In the genomic region with DNA sequence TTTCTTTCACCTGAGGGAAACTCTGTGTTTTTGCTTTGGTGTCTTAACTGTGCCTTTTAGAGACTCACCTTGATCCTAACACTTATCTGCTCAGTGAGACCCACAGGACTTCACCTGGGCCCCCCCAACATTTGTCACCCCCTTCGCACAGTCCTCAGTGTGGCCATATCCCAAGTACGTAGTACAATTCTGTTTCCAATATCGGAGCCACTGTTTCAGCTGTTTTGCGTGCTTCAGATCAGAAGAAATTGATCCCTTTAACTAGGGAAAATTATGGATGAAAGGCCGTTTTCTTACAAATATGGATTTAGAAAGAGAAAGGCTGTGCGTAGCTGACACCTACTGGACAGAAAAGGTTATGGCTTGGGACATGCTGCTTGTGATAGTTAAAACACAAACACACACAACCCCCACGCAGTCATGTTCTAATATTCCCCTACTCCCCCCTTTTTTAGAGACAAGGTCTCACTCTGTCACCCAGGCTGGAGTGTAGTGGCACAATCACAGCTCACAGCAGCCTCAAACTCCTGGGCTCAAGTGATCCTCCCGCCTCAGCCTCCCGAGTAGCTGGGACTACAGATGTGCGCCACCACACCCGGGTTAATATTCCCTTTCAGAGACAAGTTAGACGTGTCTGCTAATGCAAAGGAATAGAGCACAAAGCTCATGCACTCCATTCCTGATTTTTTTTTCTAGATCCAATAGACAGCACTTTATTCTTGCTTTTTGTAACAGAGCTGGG, we compare ENCODE assay signal across 7 cellular contexts. TPM values are rescaled to one million over a fixed set of nuclear protein-coding genes. Genes with fewer than 3 reads are reported as not detected.
DNase-seq lines count a peak whose midpoint lies in the region; ATAC-seq and TF ChIP-seq lines count a peak whose summit lies in the region.

No MANE protein-coding gene starts in this region.

- no peak overlapping the region for H3K4me3 ChIP-seq in mesendoderm (ENCODE audit: low read length)

- ATAC-seq in effector memory CD8-positive, alpha-beta T cell (replicated peaks), result peak; percentile 35
- no peak for ATAC-seq in GM21825 (IDR thresholded peaks at IDR 0.05; ENCODE audit: unreplicated experiment)

- H3K27me3 ChIP-seq in mesendoderm (ENCODE audit: insufficient read depth, low read length, poor library complexity), result no peaks in the 10 kb centered on the region

- no peak overlapping the region for H3K9ac ChIP-seq in mesendoderm (ENCODE audit: low read length)

- H2BK5ac ChIP-seq in mesendoderm (ENCODE audit: low read length), result no peak overlapping the region

- no peaks in the 10 kb centered on the region for H3K4me1 Mint-ChIP-seq in effector memory CD8-positive, alpha-beta T cell (ENCODE audit: low read depth in 2 of 2)

- no peak overlapping the region for H4K5ac ChIP-seq in mesendoderm (ENCODE audit: low read length)

- no peaks in the 10 kb centered on the region for H3K79me1 ChIP-seq in mesendoderm (ENCODE audit: low read length)

- H3K9me3 Mint-ChIP-seq in effector memory CD8-positive, alpha-beta T cell, result no peaks in the 10 kb centered on the region

- no peak overlapping the region for H3K27ac Mint-ChIP-seq in effector memory CD8-positive, alpha-beta T cell

- no peak overlapping the region for H3K4ac ChIP-seq in mesendoderm (ENCODE audit: low read depth, low read length)

- no peak overlapping the region for H3K23ac ChIP-seq in mesendoderm (ENCODE audit: low read length)

- no peak overlapping the region for H3K27ac ChIP-seq in mesendoderm (ENCODE audit: low read depth, low read length)

- TF ChIP-seq RAD21 in Ishikawa (IDR thresholded peaks at IDR 0.05; ENCODE audit: low read depth), result peak; percentile 94

- H3K27me3 Mint-ChIP-seq in effector memory CD8-positive, alpha-beta T cell, result peaks cover 11% of the 10 kb centered on the region in 2 donors

- H4K8ac ChIP-seq in mesendoderm (ENCODE audit: low read depth, low read length), result no peak overlapping the region

- no CpG with 5 or more reads among the region's 12 CpGs for WGBS in mesendoderm (ENCODE audit: extremely low coverage, insufficient coverage, low lambda C conversion rate)

- H3K36me3 Mint-ChIP-seq in effector memory CD8-positive, alpha-beta T cell (ENCODE audit: insufficient read depth), result no peaks in the 10 kb centered on the region

- H3K79me2 ChIP-seq in mesendoderm (ENCODE audit: control insufficient read depth, insufficient read depth, low read length), result peaks cover 4% of the 10 kb centered on the region

- DNase-seq in EH (ENCODE audit: low read depth) (peak; percentile 70), RKO (ENCODE audit: low spot score) (peak; percentile 69), mesendoderm (peak; percentile 66)
- DNase-seq in effector memory CD8-positive, alpha-beta T cell, result no peak
- no peak for DNase-seq in activated CD4-positive, CD25-positive, alpha-beta regulatory T cell treated with anti-CD3 and anti-CD28 coated beads, Interleukin-2, amount 50 U/mL, for 72 hours

- no peak overlapping the region for H3K4me3 Mint-ChIP-seq in effector memory CD8-positive, alpha-beta T cell

- no peak for TF ChIP-seq EP300 in Ishikawa (IDR thresholded peaks at IDR 0.05; ENCODE audit: borderline replicate concordance)

- H3K18ac ChIP-seq in mesendoderm (ENCODE audit: low read length), result no peak overlapping the region

- H3K4me2 ChIP-seq in mesendoderm (ENCODE audit: low read length), result no peak overlapping the region

- H2AK5ac ChIP-seq in mesendoderm (ENCODE audit: low read length), result no peak overlapping the region

- no peak overlapping the region for H3K56ac ChIP-seq in mesendoderm (ENCODE audit: low read length)

- no peak overlapping the region for H2BK15ac ChIP-seq in mesendoderm (replicated peaks; ENCODE audit: low read depth)

- no peaks in the 10 kb centered on the region for H3K36me3 ChIP-seq in mesendoderm (ENCODE audit: control insufficient read depth, insufficient read depth, low read length)

- no peaks in the 10 kb centered on the region for H3K4me1 ChIP-seq in mesendoderm (ENCODE audit: control insufficient read depth, low read depth, low read length)

- H2BK120ac ChIP-seq in mesendoderm (ENCODE audit: low read depth, low read length), result no peak overlapping the region

TF ChIP-seq in Ishikawa, 13 proteins besides CTCF, POLR2A, EP300 and RAD21:
- TF ChIP-seq, protein P1, sequence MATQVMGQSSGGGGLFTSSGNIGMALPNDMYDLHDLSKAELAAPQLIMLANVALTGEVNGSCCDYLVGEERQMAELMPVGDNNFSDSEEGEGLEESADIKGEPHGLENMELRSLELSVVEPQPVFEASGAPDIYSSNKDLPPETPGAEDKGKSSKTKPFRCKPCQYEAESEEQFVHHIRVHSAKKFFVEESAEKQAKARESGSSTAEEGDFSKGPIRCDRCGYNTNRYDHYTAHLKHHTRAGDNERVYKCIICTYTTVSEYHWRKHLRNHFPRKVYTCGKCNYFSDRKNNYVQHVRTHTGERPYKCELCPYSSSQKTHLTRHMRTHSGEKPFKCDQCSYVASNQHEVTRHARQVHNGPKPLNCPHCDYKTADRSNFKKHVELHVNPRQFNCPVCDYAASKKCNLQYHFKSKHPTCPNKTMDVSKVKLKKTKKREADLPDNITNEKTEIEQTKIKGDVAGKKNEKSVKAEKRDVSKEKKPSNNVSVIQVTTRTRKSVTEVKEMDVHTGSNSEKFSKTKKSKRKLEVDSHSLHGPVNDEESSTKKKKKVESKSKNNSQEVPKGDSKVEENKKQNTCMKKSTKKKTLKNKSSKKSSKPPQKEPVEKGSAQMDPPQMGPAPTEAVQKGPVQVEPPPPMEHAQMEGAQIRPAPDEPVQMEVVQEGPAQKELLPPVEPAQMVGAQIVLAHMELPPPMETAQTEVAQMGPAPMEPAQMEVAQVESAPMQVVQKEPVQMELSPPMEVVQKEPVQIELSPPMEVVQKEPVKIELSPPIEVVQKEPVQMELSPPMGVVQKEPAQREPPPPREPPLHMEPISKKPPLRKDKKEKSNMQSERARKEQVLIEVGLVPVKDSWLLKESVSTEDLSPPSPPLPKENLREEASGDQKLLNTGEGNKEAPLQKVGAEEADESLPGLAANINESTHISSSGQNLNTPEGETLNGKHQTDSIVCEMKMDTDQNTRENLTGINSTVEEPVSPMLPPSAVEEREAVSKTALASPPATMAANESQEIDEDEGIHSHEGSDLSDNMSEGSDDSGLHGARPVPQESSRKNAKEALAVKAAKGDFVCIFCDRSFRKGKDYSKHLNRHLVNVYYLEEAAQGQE (IDR thresholded peaks at IDR 0.05; ENCODE audit: low read depth), result no peak
- TF ChIP-seq YY1 (IDR thresholded peaks at IDR 0.05; ENCODE audit: low read depth) (no peak), TCF12 (IDR thresholded peaks at IDR 0.05; ENCODE audit: low read depth) (no peak), TEAD4 (IDR thresholded peaks at IDR 0.05) (no peak), MAX (IDR thresholded peaks at IDR 0.05) (no peak), CEBPB (IDR thresholded peaks at IDR 0.05) (no peak), NFIC (IDR thresholded peaks at IDR 0.05) (no peak)

RNA-seq across cellular contexts. Expression of gene SLC7A8, which starts 3.6 kb away (rescaled TPM):
- 73.0 TPM for polyA plus RNA-seq in mesendoderm (2013, experiment 1 of 2)
- polyA plus RNA-seq in mesendoderm (2013, experiment 2 of 2), result 73.7 TPM

RNA-seq across cellular contexts. Expression of gene RNF212B, which starts 50.7 kb away (rescaled TPM):
- 0.37 TPM for polyA plus RNA-seq in mesendoderm (2013, experiment 1 of 2)
- polyA plus RNA-seq in mesendoderm (2013, experiment 2 of 2), result 0.14 TPM

Comparison
In these comparisons a context has a peak if more than half of its experiments do, and no peak if none do; other contexts are left out.
1. DNase-seq: peak in EH (single experiment), RKO (single experiment) and mesendoderm (single experiment); none in effector memory CD8-positive, alpha-beta T cell (0 of 3) and activated CD4-positive, CD25-positive, alpha-beta regulatory T cell treated with anti-CD3 and anti-CD28 coated beads, Interleukin-2, amount 50 U/mL, for 72 hours (single experiment).